In genomic region chr5:176540956-176541337, GRCh38 we compare ENCODE assay signal across 12 cellular contexts. TPM values are rescaled to one million over a fixed set of nuclear protein-coding genes. Genes with fewer than 3 reads are reported as not detected.
A peak's percentile ranks its signal among the peaks of the same experiment; 100 is the strongest.
DNase-seq lines count a peak whose midpoint lies in the region; ATAC-seq and TF ChIP-seq lines count a peak whose summit lies in the region.
"Had no signal": no experiment of that assay in that cellular context is flagged by ENCODE, and none has a peak within 500 bp of the region (broad histone marks: within the 10 kb centered on the region; RNA-seq: fewer than 3 reads in every experiment).

No MANE protein-coding gene starts in this region.

- TF ChIP-seq CTCF in breast epithelium (IDR thresholded peaks at IDR 0.05), result no peak

- no peaks in the 10 kb centered on the region for H3K27me3 Mint-ChIP-seq in naive thymus-derived CD8-positive, alpha-beta T cell

- H3K9me3 ChIP-seq in BLaER1 treated with 17β-estradiol and CSF1 and Interleukin-3, amounts not matched to agents 10 nM and 100 nM (replicated peaks in 1 of 11), result no peaks in the 10 kb centered on the region
- no peaks in the 10 kb centered on the region for H3K9me3 ChIP-seq in breast epithelium
- H3K9me3 ChIP-seq: SJCRH30, suprapubic skin had no signal

- no peak for DNase-seq in Jurkat, Clone E6-1 (ENCODE audit: low read depth, low spot score)
- DNase-seq in breast epithelium (ENCODE audit: low spot score in 2 of 2) (no peak), GF-D8 (lab: John Stamatoyannopoulos, UW) (no peak), cerebellum (ENCODE audit: low spot score) (no peak), kidney tubule cell (ENCODE audit: low spot score) (no peak)
- peak in 5 of 10 donors; percentile 41 to 77 (median 57) for DNase-seq in naive thymus-derived CD8-positive, alpha-beta T cell
- DNase-seq: HFFc6, NCI-H2107 had no signal

- peaks cover 44 to 71% (median 65%) of the 10 kb centered on the region in 4 donors for H3K4me1 Mint-ChIP-seq in naive thymus-derived CD8-positive, alpha-beta T cell

- peaks cover 65 to 73% (median 71%) of the 10 kb centered on the region in 10 experiments for H3K4me1 ChIP-seq in BLaER1 treated with 17β-estradiol and CSF1 and Interleukin-3, amounts not matched to agents 10 nM and 100 nM
- H3K4me1 ChIP-seq in breast epithelium, result peaks cover 3 to 6% of the 10 kb centered on the region in 2 donors

- H4K20me1 ChIP-seq in BLaER1 treated with 17β-estradiol and CSF1 and Interleukin-3, amounts not matched to agents 10 nM and 100 nM, result peaks cover 0 to 13% (median 0%) of the 10 kb centered on the region in 11 experiments; a peak in 1 of 22 replicates

- peak overlapping the region; percentile 58 to 93 (median 88); a peak in 20 of 22 replicates for H3K9ac ChIP-seq in BLaER1 treated with 17β-estradiol and CSF1 and Interleukin-3, amounts not matched to agents 10 nM and 100 nM

- intact Hi-C loops in breast epithelium (cut with DNase I; ENCODE audit: low total_unique reads), result no loop called here

- POLR2A ChIA-PET in naive thymus-derived CD8-positive, alpha-beta T cell (lab: Charles Lee), result interaction anchor here (3.4 to 18.0 kb wide), 5 partner anchors 12 to 152 kb away, joined by 21 to 531 read pairs (median 30); partner anchors contain the start of genes CDHR2, CLTB, FAF2 and HIGD2A

- H3K27ac Mint-ChIP-seq in naive thymus-derived CD8-positive, alpha-beta T cell, result peak overlapping the region; percentile 95 to 100 (median 98)
- H3K27ac Mint-ChIP-seq: HFFc6 had no signal

- no peaks in the 10 kb centered on the region for H3K36me3 ChIP-seq in BLaER1 treated with 17β-estradiol and CSF1 and Interleukin-3, amounts not matched to agents 10 nM and 100 nM
- H3K36me3 ChIP-seq in breast epithelium, result no peaks in the 10 kb centered on the region
- H3K36me3 ChIP-seq: SJCRH30, suprapubic skin had no signal

- peak overlapping the region; percentile 80 to 100 (median 98) for H3K4me2 ChIP-seq in BLaER1 treated with 17β-estradiol and CSF1 and Interleukin-3, amounts not matched to agents 10 nM and 100 nM

- H3K36me3 Mint-ChIP-seq in naive thymus-derived CD8-positive, alpha-beta T cell, result peaks cover 0 to 2% (median 0%) of the 10 kb centered on the region in 3 donors

- no peaks in the 10 kb centered on the region for H3K9me3 Mint-ChIP-seq in naive thymus-derived CD8-positive, alpha-beta T cell
- H3K9me3 Mint-ChIP-seq: HFFc6 had no signal

- H3K4me3 Mint-ChIP-seq in naive thymus-derived CD8-positive, alpha-beta T cell, result peak overlapping the region; percentile 86 to 94 (median 91)

- H3K27ac ChIP-seq in BLaER1 treated with 17β-estradiol and CSF1 and Interleukin-3, amounts not matched to agents 10 nM and 100 nM, result peak overlapping the region in 10 of 11 experiments; percentile 58 to 91 (median 87); a peak in 21 of 22 replicates
- H3K27ac ChIP-seq in breast epithelium, result peak overlapping the region; percentile 2 to 78
- H3K27ac ChIP-seq: SJCRH30 had no signal

- TF ChIP-seq POLR2A in breast epithelium (IDR thresholded peaks at IDR 0.05), result no peak

- H3K4me3 ChIP-seq in BLaER1 treated with 17β-estradiol and CSF1 and Interleukin-3, amounts not matched to agents 10 nM and 100 nM, result peak overlapping the region in 8 of 10 experiments; percentile 65 to 87 (median 79); a peak in 8 of 20 replicates
- H3K4me3 ChIP-seq in Jurkat, Clone E6-1 (ENCODE audit: low read length), result peak overlapping the region; percentile 65
- no peak overlapping the region for H3K4me3 ChIP-seq in breast epithelium
- H3K4me3 ChIP-seq: SJCRH30 had no signal

- H3K27me3 ChIP-seq in BLaER1 treated with 17β-estradiol and CSF1 and Interleukin-3, amounts not matched to agents 10 nM and 100 nM, result no peaks in the 10 kb centered on the region
- H3K27me3 ChIP-seq in breast epithelium, result no peaks in the 10 kb centered on the region
- H3K27me3 ChIP-seq: SJCRH30, suprapubic skin had no signal

- no peak for ATAC-seq in naive thymus-derived CD8-positive, alpha-beta T cell
- no peak for ATAC-seq in HG02678 (IDR thresholded peaks at IDR 0.05; ENCODE audit: unreplicated experiment)

RNA-seq across cellular contexts. Expression of gene RNF44, which starts 3.7 kb away (rescaled TPM):
- 92.7 TPM for polyA plus RNA-seq in Jurkat, Clone E6-1 (2012; ENCODE audit: insufficient read depth, insufficient read length)
- total RNA-seq in breast epithelium (10 to 100 TPM in 2 of 3 donors, 1 to 10 TPM in 1; 6.9 to 17.1 (median 15.4) TPM), cerebellum (16.3 TPM)
- 100 to 1,000 TPM; 271 to 281 TPM for total RNA-seq in naive thymus-derived CD8-positive, alpha-beta T cell
- 1 to 10 TPM; 1.2 to 4.1 (median 3.2) TPM for polyA plus RNA-seq in naive thymus-derived CD8-positive, alpha-beta T cell

RNA-seq across cellular contexts. Expression of gene CDHR2, which starts 8.2 kb away (rescaled TPM):
- 0.20 TPM for polyA plus RNA-seq in Jurkat, Clone E6-1 (2012; ENCODE audit: insufficient read depth, insufficient read length)
- total RNA-seq in breast epithelium (1 to 10 TPM in 1 of 3 donors, not detected in 2; 2.3 TPM), cerebellum (0.18 TPM)
- 1 to 10 TPM; 3.6 to 4.8 TPM for total RNA-seq in naive thymus-derived CD8-positive, alpha-beta T cell
- polyA plus RNA-seq in naive thymus-derived CD8-positive, alpha-beta T cell, result under 1 TPM in 1 of 3 donors, not detected in 2; 0.26 TPM
- total RNA-seq: HFFc6, SJCRH30 had no signal

Comparison
In these comparisons a context has a peak if more than half of its experiments do, and no peak if none do; other contexts are left out.
1. H3K4me3 ChIP-seq: peak in BLaER1 treated with 17β-estradiol and CSF1 and Interleukin-3, amounts not matched to agents 10 nM and 100 nM (8 of 10) and Jurkat, Clone E6-1 (single experiment); none in breast epithelium (0 of 3).
2. RNA of gene RNF44, which starts 3.7 kb away (total RNA-seq): 271 to 281 TPM in naive thymus-derived CD8-positive, alpha-beta T cell; 16.3 TPM in cerebellum (single experiment) and 6.9 to 17.1 TPM in breast epithelium; every median in the first group is over 10 times any median in the second.